In genomic region chr11:111513240-111513605, GRCh38 we compare ENCODE assay signal across 11 cellular contexts. TPM values are rescaled to one million over a fixed set of nuclear protein-coding genes. Genes with fewer than 3 reads are reported as not detected.
A peak's percentile ranks its signal among the peaks of the same experiment; 100 is the strongest.
DNase-seq lines count a peak whose midpoint lies in the region; ATAC-seq, FAIRE-seq and TF ChIP-seq lines count a peak whose summit lies in the region.
"Had no signal": no experiment of that assay in that cellular context is flagged by ENCODE, and none has a peak within 500 bp of the region (broad histone marks: within the 10 kb centered on the region; RNA-seq: fewer than 3 reads in every experiment).

No MANE protein-coding gene starts in this region.

- H3K9ac ChIP-seq in endodermal cell (ENCODE audit: extremely low read depth, low read length, poor library complexity, severe bottlenecking), result no peak overlapping the region

- H2AFZ ChIP-seq in osteoblast (ENCODE audit: low read length), result peak overlapping the region; percentile 80

- FAIRE-seq in small intestine (lab: Jason Lieb, UNC), result no peak

- H4K20me1 ChIP-seq in osteoblast (ENCODE audit: insufficient read depth, low read length), result no peaks in the 10 kb centered on the region

- peaks cover 48% of the 10 kb centered on the region for H3K27me3 Mint-ChIP-seq in endodermal cell (ENCODE audit: insufficient read depth)

- H3K9me3 Mint-ChIP-seq in endodermal cell, result no peaks in the 10 kb centered on the region

- TF ChIP-seq EP300 in stomach (IDR thresholded peaks at IDR 0.05), result no peak

- peak; percentile 28 for DNase-seq in ELR (ENCODE audit: low read depth)
- DNase-seq in NCI-H1105 (lab: John Stamatoyannopoulos, UW), result peak; percentile 49
- DNase-seq in endodermal cell, result no peak
- no peak for DNase-seq in osteoblast (ENCODE audit: insufficient read length, low spot score, missing footprints)
- no peak for DNase-seq in small intestine
- DNase-seq in lower leg skin (ENCODE audit: low spot score in 2 of 2), result no peak
- DNase-seq in stomach, result no peak
- DNase-seq: NCI-H2107, occipital lobe had no signal

- H3K4me2 ChIP-seq in osteoblast (ENCODE audit: insufficient read depth, low read length), result peak overlapping the region; percentile 77

- no peak overlapping the region for H3K27ac Mint-ChIP-seq in endodermal cell

- no peaks in the 10 kb centered on the region for H3K9me3 ChIP-seq in endodermal cell (ENCODE audit: control insufficient read depth, low read length)
- no peaks in the 10 kb centered on the region for H3K9me3 ChIP-seq in osteoblast (ENCODE audit: low read depth, low read length)
- H3K9me3 ChIP-seq in small intestine (ENCODE audit: control insufficient read depth, low read depth), result no peaks in the 10 kb centered on the region
- H3K9me3 ChIP-seq in stomach, result no peaks in the 10 kb centered on the region

- no peaks in the 10 kb centered on the region for H3K36me3 ChIP-seq in endodermal cell (ENCODE audit: control insufficient read depth, insufficient read depth, low read length)
- no peaks in the 10 kb centered on the region for H3K36me3 ChIP-seq in osteoblast (ENCODE audit: insufficient read depth, low read length)
- no peaks in the 10 kb centered on the region for H3K36me3 ChIP-seq in small intestine (ENCODE audit: control insufficient read depth in 2 of 2, insufficient read depth in 2 of 2, low read length in 2 of 2)
- H3K36me3 ChIP-seq in stomach, result no peaks in the 10 kb centered on the region

- 40 to 82% methylated on average over 2 to 6 of the region's 6 CpGs for WGBS in endodermal cell (ENCODE audit: insufficient coverage in 1 of 2, insufficient read length in 1 of 2), 2 experiments
- 13 to 36% (median 21%) methylated on average over 6 of the region's 6 CpGs for WGBS in small intestine, 3 donors
- 32 to 33% methylated on average over 6 of the region's 6 CpGs for WGBS in lower leg skin, 2 donors
- 30 to 46% (median 39%) methylated on average over 6 of the region's 6 CpGs for WGBS in stomach, 5 donors

- peaks cover 6% of the 10 kb centered on the region for H3K4me1 ChIP-seq in endodermal cell (ENCODE audit: control insufficient read depth, insufficient read depth, low read length)
- no peaks in the 10 kb centered on the region for H3K4me1 ChIP-seq in osteoblast (ENCODE audit: insufficient read depth, low read length)
- H3K4me1 ChIP-seq in small intestine (ENCODE audit: control insufficient read depth in 2 of 2, insufficient read depth in 1 of 2, low read depth in 1 of 2, low read length in 1 of 2), result peaks cover 0 to 3% of the 10 kb centered on the region in 2 donors
- peaks cover 7 to 26% (median 19%) of the 10 kb centered on the region in 4 donors for H3K4me1 ChIP-seq in stomach

- no peaks in the 10 kb centered on the region for H3K79me2 ChIP-seq in osteoblast (ENCODE audit: insufficient read depth, low read length)

- intact Hi-C loops in lower leg skin (cut with DNase I; ENCODE audit: low total_unique reads), result no loop called here
- intact Hi-C loops in stomach (cut with DNase I; ENCODE audit: low total_unique reads), result no loop called here

- H3K27ac ChIP-seq in endodermal cell (ENCODE audit: low read depth, low read length), result no peak overlapping the region
- no peak overlapping the region for H3K27ac ChIP-seq in osteoblast (ENCODE audit: low read depth, low read length)
- H3K27ac ChIP-seq in small intestine (ENCODE audit: low read depth in 1 of 2, low read length in 1 of 2), result no peak overlapping the region
- H3K27ac ChIP-seq in stomach, result no peak overlapping the region

- H3K36me3 Mint-ChIP-seq in endodermal cell (ENCODE audit: low read depth), result no peaks in the 10 kb centered on the region

- H3K4me3 ChIP-seq in endodermal cell (ENCODE audit: low read length) (peak overlapping the region; percentile 46), osteoblast (ENCODE audit: insufficient read depth, low read length) (peak overlapping the region; percentile 71), small intestine (ENCODE audit: low read depth in 1 of 2, low read length in 2 of 2) (no peak overlapping the region), lower leg skin (ENCODE audit: low read depth, poor library complexity, severe bottlenecking) (no peak overlapping the region), stomach (peak overlapping the region in 2 of 4 donors; percentile 45 to 54)

- H3K27me3 ChIP-seq in endodermal cell (ENCODE audit: control insufficient read depth, insufficient read depth, low read length, poor library complexity, severe bottlenecking), result peaks cover 41% of the 10 kb centered on the region
- no peaks in the 10 kb centered on the region for H3K27me3 ChIP-seq in osteoblast (ENCODE audit: insufficient read depth, low read length)
- peaks cover 0 to 11% of the 10 kb centered on the region in 2 donors for H3K27me3 ChIP-seq in small intestine (ENCODE audit: control insufficient read depth in 2 of 2, insufficient read depth in 2 of 2, low read length in 2 of 2)
- H3K27me3 ChIP-seq in stomach, result peaks cover 12 to 55% (median 31%) of the 10 kb centered on the region in 3 donors

- H3K4me3 Mint-ChIP-seq in endodermal cell, result peak overlapping the region; percentile 63

- ATAC-seq in HG02623 (IDR thresholded peaks at IDR 0.05; ENCODE audit: unreplicated experiment), result no peak

- no peak for TF ChIP-seq CTCF in endodermal cell (conservative IDR thresholded peaks at IDR 0.05)
- TF ChIP-seq CTCF in osteoblast (IDR thresholded peaks at IDR 0.05; ENCODE audit: extremely low read depth, low read depth, low read length), result no peak
- TF ChIP-seq CTCF in lower leg skin (IDR thresholded peaks at IDR 0.05), result no peak
- no peak for TF ChIP-seq CTCF in stomach (IDR thresholded peaks at IDR 0.05)

- TF ChIP-seq POLR2A in lower leg skin (IDR thresholded peaks at IDR 0.05), result no peak
- TF ChIP-seq POLR2A in stomach (IDR thresholded peaks at IDR 0.05), result no peak

- peaks cover 13% of the 10 kb centered on the region for H3K4me1 Mint-ChIP-seq in endodermal cell

RNA-seq across cellular contexts. Expression of gene BTG4, which starts 1.0 kb away (rescaled TPM):
- total RNA-seq in endodermal cell (not detected), osteoblast (0.29 TPM in 1 of 2 replicates, not detected in the other), lower leg skin (not detected), stomach (not detected)
- polyA plus RNA-seq in endodermal cell (2013, experiment 1 of 2), result not detected
- polyA plus RNA-seq in endodermal cell (2013, experiment 2 of 2), result not detected
- polyA plus RNA-seq in small intestine (not detected), stomach (not detected)
- total RNA-seq: occipital lobe; T-helper 2 cell treated with Interferon-gamma antibody and Interleukin-4, amounts not matched to agents 100 ng/mL and 5 ng/mL, for 36 hours had no signal

RNA-seq across cellular contexts. Expression of gene HOATZ, which starts 1.4 kb away (rescaled TPM):
- total RNA-seq in endodermal cell (under 1 TPM in 1 of 2 donors, not detected in 1; 0.89 TPM), osteoblast (not detected in 2 replicates), lower leg skin (not detected), stomach (not detected)
- 0.36 TPM for polyA plus RNA-seq in endodermal cell (2013, experiment 1 of 2)
- polyA plus RNA-seq in endodermal cell (2013, experiment 2 of 2), result 0.41 TPM
- polyA plus RNA-seq in small intestine (not detected), stomach (under 1 TPM in 1 of 3 donors, not detected in 2; 0.18 TPM)
- total RNA-seq: occipital lobe; T-helper 2 cell treated with Interferon-gamma antibody and Interleukin-4, amounts not matched to agents 100 ng/mL and 5 ng/mL, for 36 hours had no signal

RNA-seq across cellular contexts. Expression of gene LAYN, which starts 27.3 kb away (rescaled TPM):
- total RNA-seq in endodermal cell, result 1 to 10 TPM; 1.1 to 1.5 TPM
- polyA plus RNA-seq in endodermal cell (2013, experiment 1 of 2), result 3.4 TPM
- polyA plus RNA-seq in endodermal cell (2013, experiment 2 of 2), result 1.6 TPM
- 81.8 and 94.0 TPM in 2 replicates for total RNA-seq in osteoblast
- polyA plus RNA-seq in small intestine, result 1 to 10 TPM in 2 of 3 donors, not detected in 1; 3.8 to 9.9 TPM
- 1 to 10 TPM; 1.9 to 3.0 (median 2.1) TPM for total RNA-seq in lower leg skin
- total RNA-seq in stomach, result 10 to 100 TPM in 3 of 5 donors, 1 to 10 TPM in 1, under 1 TPM in 1; 0.87 to 54.0 (median 23.5) TPM
- 1 to 10 TPM; 2.4 to 3.3 (median 2.6) TPM for polyA plus RNA-seq in stomach

Comparison
In these comparisons a context has a peak if more than half of its experiments do, and no peak if none do; other contexts are left out.
1. DNase-seq: peak in ELR (single experiment) and NCI-H1105 (single experiment); none in endodermal cell (single experiment), osteoblast (single experiment), small intestine (single experiment), lower leg skin (0 of 2) and stomach (single experiment).
2. H3K4me3 ChIP-seq: peak in endodermal cell (single experiment) and osteoblast (single experiment); none in small intestine (0 of 2) and lower leg skin (single experiment).